3 cellular contexts compared by ENCODE assay signal in genomic region chr11:33567004-33567403, GRCh38.
"Had no signal": no experiment of that assay in that cellular context is flagged by ENCODE, and none has a peak within 500 bp of the region (broad histone marks: within the 10 kb centered on the region; RNA-seq: fewer than 3 reads in every experiment).

No MANE protein-coding gene starts in this region.

- DNase-seq: GDM1, GF-D8 had no signal

- ATAC-seq: GM12878 had no signal

- H3K4me3 ChIP-seq: GM12878 had no signal
